In the genomic region with DNA sequence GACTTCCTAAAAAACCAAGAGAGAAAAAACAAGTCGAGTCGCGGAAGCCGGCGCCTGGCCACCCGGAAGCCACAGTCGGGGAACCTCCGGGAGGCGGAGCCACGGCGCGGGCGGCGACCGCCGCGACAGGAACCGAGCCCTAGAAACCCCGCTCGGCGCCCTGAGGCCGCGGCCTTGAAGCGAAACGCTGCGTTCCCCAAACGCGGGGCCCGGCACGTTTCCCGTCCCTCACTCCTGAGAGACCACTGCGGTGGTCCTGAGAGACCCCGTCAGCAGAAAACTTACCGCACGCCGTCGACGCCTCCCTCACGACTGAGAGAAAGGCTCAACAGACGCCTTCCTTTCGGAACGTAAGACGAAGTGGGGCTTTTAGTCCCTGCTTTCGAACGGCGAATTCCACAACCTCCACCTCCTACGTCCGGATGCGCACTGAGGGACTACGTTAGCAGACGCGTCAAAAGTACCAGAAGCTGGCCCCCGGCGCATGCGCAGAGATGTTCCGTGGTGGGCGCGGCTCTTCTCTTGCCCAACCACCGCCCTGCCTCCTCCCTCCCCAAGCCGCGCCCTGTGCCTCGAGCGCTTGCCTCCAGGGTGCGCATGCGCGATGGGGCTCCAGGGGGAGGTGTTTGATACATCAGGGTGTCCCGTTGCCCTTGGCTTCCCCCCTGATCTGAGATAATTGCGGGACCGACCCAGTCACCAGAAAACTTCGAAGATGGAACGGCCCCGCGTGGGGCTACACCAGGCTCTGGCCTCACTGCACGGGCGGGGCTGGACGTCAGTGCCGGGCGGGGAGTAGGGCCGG, we compare ENCODE assay signal across 9 cellular contexts. TPM values are rescaled to one million over a fixed set of nuclear protein-coding genes. Genes with fewer than 3 reads are reported as not detected.
DNase-seq lines count a peak whose midpoint lies in the region; ATAC-seq, FAIRE-seq and TF ChIP-seq lines count a peak whose summit lies in the region.
"Had no signal": no experiment of that assay in that cellular context is flagged by ENCODE, and none has a peak within 500 bp of the region (broad histone marks: within the 10 kb centered on the region; RNA-seq: fewer than 3 reads in every experiment).

A gene with protein sequence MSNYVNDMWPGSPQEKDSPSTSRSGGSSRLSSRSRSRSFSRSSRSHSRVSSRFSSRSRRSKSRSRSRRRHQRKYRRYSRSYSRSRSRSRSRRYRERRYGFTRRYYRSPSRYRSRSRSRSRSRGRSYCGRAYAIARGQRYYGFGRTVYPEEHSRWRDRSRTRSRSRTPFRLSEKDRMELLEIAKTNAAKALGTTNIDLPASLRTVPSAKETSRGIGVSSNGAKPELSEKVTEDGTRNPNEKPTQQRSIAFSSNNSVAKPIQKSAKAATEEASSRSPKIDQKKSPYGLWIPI (minus strand): TSS at position 431 of the 805 bp plus-strand sequence. CDS start 491 bp downstream, outside the sequence.

- H3K4me3 ChIP-seq in kidney (ENCODE audit: low read length in 2 of 2) = peak within 1 kb of the TSS; percentile 99 to 100

- TF ChIP-seq CTCF in AG09319 (IDR thresholded peaks at IDR 0.05; ENCODE audit: low read depth, low read length) = no peak
- no peak for TF ChIP-seq CTCF in kidney (IDR thresholded peaks at IDR 0.05; ENCODE audit: borderline replicate concordance, extremely low read depth, insufficient read depth)

- intact Hi-C loops in kidney (cut with DNase I) = no loop called here

- no peaks in the 10 kb centered on the region for H3K9me3 ChIP-seq in kidney (ENCODE audit: control insufficient read depth in 1 of 2, low read length in 2 of 2)

- ATAC-seq in GM19035 (IDR thresholded peaks at IDR 0.05; ENCODE audit: unreplicated experiment) (peak; percentile 91), HG03354 (IDR thresholded peaks at IDR 0.05; ENCODE audit: poor library complexity, severe bottlenecking, unreplicated experiment) (peak; percentile 90)

- peak within 1 kb of the TSS; percentile 94 to 97 for H3K9ac ChIP-seq in kidney (ENCODE audit: low read length in 2 of 2)

- FAIRE-seq in kidney (lab: Jason Lieb, UNC) = no peak
- FAIRE-seq: TTC549 had no signal

- H3K27ac ChIP-seq in kidney (ENCODE audit: low read depth in 2 of 2, low read length in 2 of 2) = peak within 1 kb of the TSS; percentile 97 to 98

- H3K4me1 ChIP-seq in kidney (ENCODE audit: control insufficient read depth in 1 of 2, insufficient read depth in 1 of 2, low read depth in 1 of 2, low read length in 2 of 2) = peaks cover 5 to 11% of the 10 kb centered on the region in 2 donors

- DNase-seq in AG09319 (ENCODE audit: extremely low read depth, low read depth) (peak; percentile 97), NCI-H460 (ENCODE audit: extremely low read depth, low read depth) (peak; percentile 95), cerebellum (ENCODE audit: low spot score) (peak; percentile 100), kidney (peak; percentile 100)
- DNase-seq in activated CD4-positive, alpha-beta T cell treated with anti-CD3 and anti-CD28 coated beads for 1 hour = peak; percentile 100
- DNase-seq in stimulated activated CD4-positive, alpha-beta T cell treated with anti-CD3 and anti-CD28 coated beads, Interleukin-15, amount 100 ng/mL, for 24 hours = peak; percentile 100

- peaks cover 20 to 38% of the 10 kb centered on the region in 2 donors for H3K36me3 ChIP-seq in kidney (ENCODE audit: control insufficient read depth in 1 of 2, insufficient read depth in 2 of 2, low read length in 2 of 2)

RNA-seq across cellular contexts. Expression of the gene that starts here (rescaled TPM):
- 43.9 and 56.8 TPM in 2 replicates for total RNA-seq in NCI-H460 (2014; rRNA removed; shearing (Covaris generic))
- polyA plus RNA-seq in NCI-H460 (2014; cell fraction: nucleus; rRNA removed) = 133 and 142 TPM in 2 replicates
- total RNA-seq in cerebellum (83.6 TPM), kidney (123 TPM)
- polyA plus RNA-seq in kidney (ENCODE audit: insufficient read depth, low read depth, low replicate concordance) = 118 TPM

Comparison
In these comparisons a context has a peak if more than half of its experiments do, and no peak if none do; other contexts are left out.
1. Peak in every context shown above with its lines: DNase-seq, ATAC-seq, H3K4me3 ChIP-seq and H3K27ac ChIP-seq.